1 cellular context compared by ENCODE assay signal in the genomic region with DNA sequence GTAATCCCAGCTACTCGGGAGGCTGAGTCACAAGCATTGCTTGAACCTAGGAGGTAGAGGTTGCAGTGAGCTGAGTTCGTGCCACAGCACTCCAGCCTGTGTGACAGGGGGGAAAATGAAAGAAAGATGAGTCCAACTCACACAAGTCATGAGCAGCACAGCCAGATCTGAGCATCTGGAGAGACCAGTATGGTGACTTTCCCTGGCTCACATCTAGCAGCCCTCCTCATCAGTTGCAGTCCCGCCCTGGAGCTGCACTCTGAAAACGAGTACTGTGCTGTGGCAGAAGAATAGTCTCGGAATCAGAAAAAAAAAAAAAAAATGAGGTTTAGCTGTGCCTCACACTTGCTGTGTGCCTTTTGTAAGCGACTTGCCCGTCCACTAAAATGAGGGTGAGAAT.
TF ChIP-seq lines count a peak whose summit lies in the region.

No MANE protein-coding gene starts in this region.

TF ChIP-seq in SK-N-SH treated with all-trans-retinoic acid at 6 μM for 48 hours, 23 proteins besides CTCF, POLR2A, EP300 and RAD21 (continued from another document):
- TF ChIP-seq, protein P1, sequence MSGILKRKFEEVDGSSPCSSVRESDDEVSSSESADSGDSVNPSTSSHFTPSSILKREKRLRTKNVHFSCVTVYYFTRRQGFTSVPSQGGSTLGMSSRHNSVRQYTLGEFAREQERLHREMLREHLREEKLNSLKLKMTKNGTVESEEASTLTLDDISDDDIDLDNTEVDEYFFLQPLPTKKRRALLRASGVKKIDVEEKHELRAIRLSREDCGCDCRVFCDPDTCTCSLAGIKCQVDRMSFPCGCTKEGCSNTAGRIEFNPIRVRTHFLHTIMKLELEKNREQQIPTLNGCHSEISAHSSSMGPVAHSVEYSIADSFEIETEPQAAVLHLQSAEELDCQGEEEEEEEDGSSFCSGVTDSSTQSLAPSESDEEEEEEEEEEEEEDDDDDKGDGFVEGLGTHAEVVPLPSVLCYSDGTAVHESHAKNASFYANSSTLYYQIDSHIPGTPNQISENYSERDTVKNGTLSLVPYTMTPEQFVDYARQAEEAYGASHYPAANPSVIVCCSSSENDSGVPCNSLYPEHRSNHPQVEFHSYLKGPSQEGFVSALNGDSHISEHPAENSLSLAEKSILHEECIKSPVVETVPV (CRISPR knock-in tag; IDR thresholded peaks at IDR 0.05), result no peak
TF ChIP-seq in SK-N-SH treated with all-trans-retinoic acid at 6 μM for 48 hours: peak in this region for 0.
